In genomic region chr4:173525118-173526033, GRCh38 we compare ENCODE assay signal across 12 cellular contexts. TPM values are rescaled to one million over a fixed set of nuclear protein-coding genes. Genes with fewer than 3 reads are reported as not detected.
A peak's percentile ranks its signal among the peaks of the same experiment; 100 is the strongest.
DNase-seq lines count a peak whose midpoint lies in the region; TF ChIP-seq lines count a peak whose summit lies in the region.
"Had no signal": no experiment of that assay in that cellular context is flagged by ENCODE, and none has a peak within 500 bp of the region (broad histone marks: within the 10 kb centered on the region; RNA-seq: fewer than 3 reads in every experiment).

No MANE protein-coding gene starts in this region.

- no peak overlapping the region for H3K4me3 Mint-ChIP-seq in T-helper 2 cell treated with Interferon-gamma antibody and Interleukin-4, amounts not matched to agents 5 μg/mL and 100 μg/mL, for 36 hours
- H3K4me3 Mint-ChIP-seq in HFFc6 = no peak overlapping the region

- H3K36me3 ChIP-seq in subcutaneous abdominal adipose tissue (ENCODE audit: control insufficient read depth in 5 of 5, insufficient read depth in 5 of 5, low read length in 5 of 5) = no peaks in the 10 kb centered on the region

- no peaks in the 10 kb centered on the region for H3K9me3 ChIP-seq in subcutaneous abdominal adipose tissue (ENCODE audit: control insufficient read depth in 5 of 5, low read length in 5 of 5)

- peaks cover 88% of the 10 kb centered on the region for H3K27me3 Mint-ChIP-seq in T-helper 2 cell treated with Interferon-gamma antibody and Interleukin-4, amounts not matched to agents 5 μg/mL and 100 μg/mL, for 36 hours (ENCODE audit: low read depth)
- peaks cover 19% of the 10 kb centered on the region for H3K27me3 Mint-ChIP-seq in HFFc6 (ENCODE audit: insufficient read depth)

- H3K36me3 Mint-ChIP-seq in T-helper 2 cell treated with Interferon-gamma antibody and Interleukin-4, amounts not matched to agents 5 μg/mL and 100 μg/mL, for 36 hours (ENCODE audit: low read depth) = peaks cover 7% of the 10 kb centered on the region
- peaks cover 27% of the 10 kb centered on the region; the same call in 1 of the 2 replicates for H3K36me3 Mint-ChIP-seq in HFFc6 (ENCODE audit: low read depth)

- no peak for TF ChIP-seq CTCF in coronary artery (IDR thresholded peaks at IDR 0.05)
- no peak for TF ChIP-seq CTCF in HFFc6 (IDR thresholded peaks at IDR 0.05)

- H3K4me1 ChIP-seq in subcutaneous abdominal adipose tissue (ENCODE audit: control insufficient read depth in 5 of 5, insufficient read depth in 5 of 5, low read length in 5 of 5) = peaks cover 3 to 54% (median 43%) of the 10 kb centered on the region in 5 donors

- H3K4me1 Mint-ChIP-seq in T-helper 2 cell treated with Interferon-gamma antibody and Interleukin-4, amounts not matched to agents 5 μg/mL and 100 μg/mL, for 36 hours (ENCODE audit: low read depth) = peaks cover 8% of the 10 kb centered on the region
- peaks cover 28% of the 10 kb centered on the region for H3K4me1 Mint-ChIP-seq in HFFc6 (ENCODE audit: low read depth)

- H3K27ac ChIP-seq in coronary artery (peak overlapping the region; percentile 95 to 99), subcutaneous abdominal adipose tissue (ENCODE audit: low read depth, low read length) (peak overlapping the region; percentile 46)

- peak overlapping the region; percentile 87 for H3K4me3 ChIP-seq in coronary artery
- peak overlapping the region in 4 of 5 donors; percentile 22 to 53 (median 36) for H3K4me3 ChIP-seq in subcutaneous abdominal adipose tissue (ENCODE audit: low read depth in 1 of 5, low read length in 5 of 5)

- peaks cover 12 to 62% (median 50%) of the 10 kb centered on the region in 5 donors for H3K27me3 ChIP-seq in subcutaneous abdominal adipose tissue (ENCODE audit: control insufficient read depth in 5 of 5, insufficient read depth in 4 of 5, low read length in 5 of 5)

- DNase-seq in T-helper 2 cell treated with Interferon-gamma antibody and Interleukin-4, amounts not matched to agents 5 μg/mL and 100 μg/mL, for 36 hours (ENCODE audit: low spot score) = no peak
- no peak for DNase-seq in T-helper 2 cell
- peak; percentile 71 for DNase-seq in coronary artery (ENCODE audit: low spot score)
- DNase-seq in left kidney (ENCODE audit: low read depth, low spot score) = peak; percentile 52
- DNase-seq in HT-29 (ENCODE audit: low spot score) = no peak
- DNase-seq in HFFc6 = no peak
- DNase-seq in NCI-H774 (lab: John Stamatoyannopoulos, UW) = no peak
- DNase-seq: activated gamma-delta T cell, DMS79 treated with DMSO at 0.1 percent for 48 hours, NCI-H2029, PC-3 had no signal

- H3K9me3 Mint-ChIP-seq in T-helper 2 cell treated with Interferon-gamma antibody and Interleukin-4, amounts not matched to agents 5 μg/mL and 100 μg/mL, for 36 hours = peaks cover 7% of the 10 kb centered on the region
- H3K9me3 Mint-ChIP-seq in HFFc6 = peaks cover 12% of the 10 kb centered on the region

- H3K9ac ChIP-seq in subcutaneous abdominal adipose tissue (ENCODE audit: low read length in 5 of 5) = no peak overlapping the region

- peak overlapping the region; percentile 72 for H3K27ac Mint-ChIP-seq in T-helper 2 cell treated with Interferon-gamma antibody and Interleukin-4, amounts not matched to agents 5 μg/mL and 100 μg/mL, for 36 hours
- no peak overlapping the region for H3K27ac Mint-ChIP-seq in HFFc6

RNA-seq across cellular contexts. Expression of gene HAND2, which starts 4.7 kb away (rescaled TPM):
- total RNA-seq in HT-29 (2014; rRNA removed; shearing (Covaris generic)) = not detected in 2 replicates
- 1 to 10 TPM in 2 of 6 experiments, under 1 TPM in 4; 0.35 to 3.7 (median 0.51) TPM for total RNA-seq in HFFc6 (2021; fragmentation: NEBNext Ultra II Directional; extraction: Animal tissue kit (Norgen Biotek cat#: 25700))
- total RNA-seq: PC-3 had no signal

Comparison
In these comparisons a context has a peak if more than half of its experiments do, and no peak if none do; other contexts are left out.
1. DNase-seq: peak in coronary artery (single experiment) and left kidney (single experiment); none in T-helper 2 cell treated with Interferon-gamma antibody and Interleukin-4, amounts not matched to agents 5 μg/mL and 100 μg/mL, for 36 hours (single experiment), T-helper 2 cell (0 of 5), HT-29 (single experiment), HFFc6 (single experiment) and NCI-H774 (single experiment).